8 cellular contexts compared by ENCODE assay signal in genomic region chr10:130190065-130190736, GRCh38. TPM values are rescaled to one million over a fixed set of nuclear protein-coding genes. Genes with fewer than 3 reads are reported as not detected.
DNase-seq lines count a peak whose midpoint lies in the region; ATAC-seq and TF ChIP-seq lines count a peak whose summit lies in the region.

No MANE protein-coding gene starts in this region.

- intact Hi-C loops in CD8-positive, alpha-beta T cell (cut with DNase I, micrococcal nuclease): loop anchor here (1.0 to 5.0 kb wide), 5 partner anchors 78 to 1832 kb away; partner anchors contain the start of gene C10orf143 (in 1 of the 2)

- no peaks in the 10 kb centered on the region for H3K9me3 Mint-ChIP-seq in CD8-positive, alpha-beta T cell
- no peaks in the 10 kb centered on the region for H3K9me3 Mint-ChIP-seq in naive thymus-derived CD8-positive, alpha-beta T cell

- POLR2A ChIA-PET in CD8-positive, alpha-beta T cell (lab: Charles Lee): no interaction called here
- POLR2A ChIA-PET in naive thymus-derived CD8-positive, alpha-beta T cell (lab: Charles Lee): no interaction called here

- H3K4me1 Mint-ChIP-seq in CD8-positive, alpha-beta T cell (ENCODE audit: low read depth): peaks cover 3% of the 10 kb centered on the region
- H3K4me1 Mint-ChIP-seq in naive thymus-derived CD8-positive, alpha-beta T cell: peaks cover 8 to 13% (median 9%) of the 10 kb centered on the region in 4 donors

- H3K4me3 Mint-ChIP-seq in CD8-positive, alpha-beta T cell: peak overlapping the region; percentile 26
- H3K4me3 Mint-ChIP-seq in naive thymus-derived CD8-positive, alpha-beta T cell: peak overlapping the region in 3 of 10 donors; percentile 23 to 41 (median 26)

- H3K4me3 ChIP-seq in CD8-positive, alpha-beta T cell (ENCODE audit: low read depth, low read length): peak overlapping the region; percentile 54

- CTCF ChIA-PET in CD8-positive, alpha-beta T cell (lab: Charles Lee): interaction anchor here (0.7 to 3.1 kb wide), 7 partner anchors 10 to 1664 kb away, joined by 3 to 10 read pairs (median 3); no protein-coding TSS in a partner anchor

- H3K4me1 ChIP-seq in CD8-positive, alpha-beta T cell (ENCODE audit: insufficient read depth, low read length): peaks cover 6% of the 10 kb centered on the region

- peaks cover 15% of the 10 kb centered on the region for H3K27me3 Mint-ChIP-seq in CD8-positive, alpha-beta T cell (ENCODE audit: low read depth)
- H3K27me3 Mint-ChIP-seq in naive thymus-derived CD8-positive, alpha-beta T cell: peaks cover 4 to 13% (median 10%) of the 10 kb centered on the region in 5 donors

- TF ChIP-seq CTCF in CD8-positive, alpha-beta T cell (IDR thresholded peaks at IDR 0.05): peak; percentile 100

- H3K27ac Mint-ChIP-seq in CD8-positive, alpha-beta T cell: no peak overlapping the region
- no peak overlapping the region for H3K27ac Mint-ChIP-seq in naive thymus-derived CD8-positive, alpha-beta T cell

- H3K27ac ChIP-seq in CD8-positive, alpha-beta T cell (ENCODE audit: low read depth, low read length): no peak overlapping the region

- peak; percentile 98 for ATAC-seq in CD8-positive, alpha-beta T cell
- peak; percentile 82 for ATAC-seq in GM19438 (IDR thresholded peaks at IDR 0.05; ENCODE audit: low read depth, unreplicated experiment)
- ATAC-seq in HG03521 (IDR thresholded peaks at IDR 0.05; ENCODE audit: unreplicated experiment): peak; percentile 90
- ATAC-seq in naive thymus-derived CD8-positive, alpha-beta T cell: peak; percentile 93 to 96

- peaks cover 12% of the 10 kb centered on the region for H3K36me3 Mint-ChIP-seq in CD8-positive, alpha-beta T cell
- peaks cover 0 to 10% (median 7%) of the 10 kb centered on the region in 3 donors for H3K36me3 Mint-ChIP-seq in naive thymus-derived CD8-positive, alpha-beta T cell

- peak; percentile 78 to 93 (median 87) for DNase-seq in CD8-positive, alpha-beta T cell
- peak; percentile 78 for DNase-seq in OCI-M1 (lab: John Stamatoyannopoulos, UW)
- DNase-seq in activated T-helper 1 cell treated with Interleukin-2 at 50 U/mL for 16 hours (ENCODE audit: low read depth): peak; percentile 81
- peak; percentile 78 for DNase-seq in fibroblast of peridontal ligament (ENCODE audit: extremely low read depth)
- peak; percentile 71 to 95 (median 88) for DNase-seq in naive thymus-derived CD8-positive, alpha-beta T cell
- peak; percentile 60 to 71 for DNase-seq in stimulated activated CD8-positive, alpha-beta memory T cell treated with anti-CD3 and anti-CD28 coated beads, Interleukin-7, amount 100 ng/mL, for 48 hours (ENCODE audit: extremely low read depth in 1 of 2, low read depth in 1 of 2)

- no peaks in the 10 kb centered on the region for H3K9me3 ChIP-seq in CD8-positive, alpha-beta T cell (ENCODE audit: low read length)

- H3K36me3 ChIP-seq in CD8-positive, alpha-beta T cell (ENCODE audit: insufficient read depth, low read length): no peaks in the 10 kb centered on the region

- no peaks in the 10 kb centered on the region for H3K27me3 ChIP-seq in CD8-positive, alpha-beta T cell (ENCODE audit: insufficient read depth, low read length)

RNA-seq across cellular contexts. Expression of gene GLRX3, which starts 54.0 kb away (rescaled TPM):
- 10 to 100 TPM; 20.7 to 23.7 TPM for total RNA-seq in CD8-positive, alpha-beta T cell
- 10 to 100 TPM; 47.6 to 52.5 TPM for total RNA-seq in naive thymus-derived CD8-positive, alpha-beta T cell
- 10 to 100 TPM; 71.5 to 97.8 (median 81.8) TPM for polyA plus RNA-seq in naive thymus-derived CD8-positive, alpha-beta T cell
